Comparison of ENCODE assay signal across 13 cellular contexts in genomic region chr7:150481207-150481920, GRCh38. TPM values are rescaled to one million over a fixed set of nuclear protein-coding genes. Genes with fewer than 3 reads are reported as not detected.
DNase-seq lines count a peak whose midpoint lies in the region; ATAC-seq, FAIRE-seq and TF ChIP-seq lines count a peak whose summit lies in the region.
"Had no signal": no experiment of that assay in that cellular context is flagged by ENCODE, and none has a peak within 500 bp of the region (broad histone marks: within the 10 kb centered on the region; RNA-seq: fewer than 3 reads in every experiment).

No MANE protein-coding gene starts in this region.

- 74% methylated on average over 5 to 9 of the region's 9 CpGs for WGBS in gastroesophageal sphincter (ENCODE audit: low coverage in 1 of 2), 2 donors

- H3K27me3 ChIP-seq in gastroesophageal sphincter = no peaks in the 10 kb centered on the region

- no peak for ATAC-seq in gastroesophageal sphincter
- ATAC-seq: left colon had no signal

- H3K4me1 ChIP-seq in gastroesophageal sphincter = peaks cover 0 to 4% (median 0%) of the 10 kb centered on the region in 3 donors

- no peak for TF ChIP-seq CTCF in gastroesophageal sphincter (IDR thresholded peaks at IDR 0.05)

- FAIRE-seq in GM19239 (lab: Jason Lieb, UNC) = peak; percentile 14

- H3K27ac ChIP-seq in gastroesophageal sphincter = peak overlapping the region in 3 of 4 donors; percentile 17 to 57 (median 39)
- H3K27ac ChIP-seq: SK-N-MC had no signal

- H3K4me3 ChIP-seq in gastroesophageal sphincter = no peak overlapping the region
- H3K4me3 ChIP-seq: SK-N-MC had no signal

- TF ChIP-seq POLR2A in gastroesophageal sphincter (IDR thresholded peaks at IDR 0.05) = no peak

- no peak for DNase-seq in GM19239 (ENCODE audit: insufficient read length, low spot score)
- peak; percentile 45 for DNase-seq in activated CD8-positive, alpha-beta memory T cell treated with anti-CD3 and anti-CD28 coated beads, Interleukin-2, amount 50 U/mL, for 4 hours
- peak; percentile 29 for DNase-seq in stimulated activated CD8-positive, alpha-beta memory T cell treated with anti-CD3 and anti-CD28 coated beads, Interleukin-12 subunit alpha, Interleukin-12 subunit beta, amount 100 ng/mL, for 4 hours (ENCODE audit: low read depth)
- no peak for DNase-seq in HT-29 (ENCODE audit: low spot score)
- DNase-seq in HK-2 (ENCODE audit: unreplicated experiment) = no peak
- DNase-seq in DMS 273 (lab: John Stamatoyannopoulos, UW; ENCODE audit: unreplicated experiment) = no peak
- DNase-seq in OCI-M2 (lab: John Stamatoyannopoulos, UW; ENCODE audit: unreplicated experiment) = no peak
- DNase-seq: erythroblast, left colon, NCI-H446 had no signal

- H3K9me3 ChIP-seq in gastroesophageal sphincter = no peaks in the 10 kb centered on the region

- H3K36me3 ChIP-seq in gastroesophageal sphincter = peaks cover 0 to 14% of the 10 kb centered on the region in 2 donors

- no peak for TF ChIP-seq EP300 in gastroesophageal sphincter (IDR thresholded peaks at IDR 0.05)

RNA-seq across cellular contexts. Expression of gene GIMAP8, which starts 30.9 kb away (rescaled TPM):
- total RNA-seq in gastroesophageal sphincter = 10 to 100 TPM in 3 of 4 donors, 1 to 10 TPM in 1; 6.1 to 19.1 (median 12.5) TPM
- not detected in 2 replicates for total RNA-seq in HT-29 (2014; rRNA removed; shearing (Covaris generic))
- total RNA-seq: LHCN-M2 had no signal

RNA-seq across cellular contexts. Expression of gene GIMAP7, which starts 33.3 kb away (rescaled TPM):
- 10 to 100 TPM in 3 of 4 donors, 1 to 10 TPM in 1; 5.1 to 30.0 (median 17.8) TPM for total RNA-seq in gastroesophageal sphincter
- not detected in 2 replicates for total RNA-seq in HT-29 (2014; rRNA removed; shearing (Covaris generic))
- total RNA-seq: LHCN-M2 had no signal

Comparison
In these comparisons a context has a peak if more than half of its experiments do, and no peak if none do; other contexts are left out.
1. DNase-seq: peak in activated CD8-positive, alpha-beta memory T cell treated with anti-CD3 and anti-CD28 coated beads, Interleukin-2, amount 50 U/mL, for 4 hours (single experiment) and stimulated activated CD8-positive, alpha-beta memory T cell treated with anti-CD3 and anti-CD28 coated beads, Interleukin-12 subunit alpha, Interleukin-12 subunit beta, amount 100 ng/mL, for 4 hours (single experiment); none in GM19239 (single experiment), HT-29 (single experiment), HK-2 (single experiment), DMS 273 (single experiment) and OCI-M2 (single experiment).